ENCODE assay signal across 13 cellular contexts in the genomic region with DNA sequence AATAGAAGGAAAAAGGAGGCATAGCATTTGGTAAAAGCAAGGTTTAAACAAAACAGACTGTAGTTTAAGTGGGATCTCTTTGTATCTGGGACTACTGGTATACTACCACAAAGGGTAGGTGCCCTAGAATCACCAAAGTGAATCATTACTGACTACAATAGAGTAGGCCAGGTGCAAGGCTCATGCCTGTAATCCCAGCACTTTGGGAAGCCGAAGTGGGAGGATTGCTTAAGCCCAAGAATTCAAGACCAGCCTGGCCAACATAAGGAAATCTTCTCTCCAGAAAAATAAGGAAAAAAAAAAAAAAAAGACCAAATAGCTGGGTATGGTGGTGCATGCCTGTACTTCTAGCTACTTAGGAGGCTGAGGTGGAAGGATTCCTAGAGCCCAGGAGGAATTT.
A peak's percentile ranks its signal among the peaks of the same experiment; 100 is the strongest.
DNase-seq lines count a peak whose midpoint lies in the region; ATAC-seq and TF ChIP-seq lines count a peak whose summit lies in the region.
"Had no signal": no experiment of that assay in that cellular context is flagged by ENCODE, and none has a peak within 500 bp of the region (broad histone marks: within the 10 kb centered on the region; RNA-seq: fewer than 3 reads in every experiment).

No MANE protein-coding gene starts in this region.

- no peaks in the 10 kb centered on the region for H3K27me3 ChIP-seq in left lung

- no peaks in the 10 kb centered on the region for H3K9me3 Mint-ChIP-seq in WTC11
- H3K9me3 Mint-ChIP-seq in activated T-helper 1 cell treated with anti-CD3 and anti-CD28 coated beads, Interleukin-12 subunit alpha, Interleukin-12 subunit beta, Interleukin-2, Interleukin-4 antibody, amounts not matched to agents 30 ng/mL and 10 ng/mL and 1 ng/mL, durations not matched to agents 14 hours and 24 hours and 36 hours = no peaks in the 10 kb centered on the region
- H3K9me3 Mint-ChIP-seq: T-cell had no signal

- peaks cover 13 to 81% of the 10 kb centered on the region in 2 donors for H3K4me1 ChIP-seq in left lung

- intact Hi-C loops in left lung (cut with DNase I) = no loop called here
- intact Hi-C loops in activated T-helper 1 cell treated with anti-CD3 and anti-CD28 coated beads, Interleukin-12 subunit alpha, Interleukin-12 subunit beta, Interleukin-2, Interleukin-4 antibody, amounts not matched to agents 30 ng/mL and 10 ng/mL and 1 ng/mL, durations not matched to agents 14 hours and 24 hours and 36 hours (cut with micrococcal nuclease) = no loop called here

- H3K4me3 ChIP-seq in left lung = no peak overlapping the region
- no peak overlapping the region for H3K4me3 ChIP-seq in skin epidermis

- POLR2A ChIA-PET in WTC11 (lab: Charles Lee) = interaction anchor here (0.6 kb wide), 1 partner anchor 13 kb away, joined by 3 read pairs; no protein-coding TSS in a partner anchor

- ATAC-seq in WTC11 = peak; percentile 43; the same call in 1 of the 2 replicates
- ATAC-seq in left lung = no peak
- ATAC-seq: Panc1, T-cell had no signal

- peaks cover 11% of the 10 kb centered on the region for H3K4me1 Mint-ChIP-seq in WTC11
- H3K4me1 Mint-ChIP-seq in activated T-helper 1 cell treated with anti-CD3 and anti-CD28 coated beads, Interleukin-12 subunit alpha, Interleukin-12 subunit beta, Interleukin-2, Interleukin-4 antibody, amounts not matched to agents 30 ng/mL and 10 ng/mL and 1 ng/mL, durations not matched to agents 14 hours and 24 hours and 36 hours (ENCODE audit: low read depth) = peaks cover 21% of the 10 kb centered on the region

- no peaks in the 10 kb centered on the region for H3K27me3 Mint-ChIP-seq in WTC11 (ENCODE audit: low read depth)
- no peaks in the 10 kb centered on the region for H3K27me3 Mint-ChIP-seq in activated T-helper 1 cell treated with anti-CD3 and anti-CD28 coated beads, Interleukin-12 subunit alpha, Interleukin-12 subunit beta, Interleukin-2, Interleukin-4 antibody, amounts not matched to agents 30 ng/mL and 10 ng/mL and 1 ng/mL, durations not matched to agents 14 hours and 24 hours and 36 hours (ENCODE audit: insufficient read depth)
- H3K27me3 Mint-ChIP-seq: T-cell had no signal

- no peaks in the 10 kb centered on the region for H3K36me3 Mint-ChIP-seq in WTC11
- peaks cover 24% of the 10 kb centered on the region for H3K36me3 Mint-ChIP-seq in activated T-helper 1 cell treated with anti-CD3 and anti-CD28 coated beads, Interleukin-12 subunit alpha, Interleukin-12 subunit beta, Interleukin-2, Interleukin-4 antibody, amounts not matched to agents 30 ng/mL and 10 ng/mL and 1 ng/mL, durations not matched to agents 14 hours and 24 hours and 36 hours (ENCODE audit: low read depth)

- H3K4me3 Mint-ChIP-seq in WTC11 = no peak overlapping the region
- H3K4me3 Mint-ChIP-seq in activated T-helper 1 cell treated with anti-CD3 and anti-CD28 coated beads, Interleukin-12 subunit alpha, Interleukin-12 subunit beta, Interleukin-2, Interleukin-4 antibody, amounts not matched to agents 30 ng/mL and 10 ng/mL and 1 ng/mL, durations not matched to agents 14 hours and 24 hours and 36 hours = no peak overlapping the region
- H3K4me3 Mint-ChIP-seq: T-cell had no signal

- no peaks in the 10 kb centered on the region for H3K9me3 ChIP-seq in left lung

- peak overlapping the region; percentile 68 to 87 for H3K27ac ChIP-seq in left lung
- peak overlapping the region in 13 of 21 experiments; percentile 2 to 79 (median 54) for H3K27ac ChIP-seq in skin epidermis

- H3K36me3 ChIP-seq in left lung = peaks cover 0 to 45% of the 10 kb centered on the region in 2 donors

- DNase-seq in ELF-1 (ENCODE audit: low read depth, low spot score) = peak; percentile 13
- no peak for DNase-seq in WTC11 (ENCODE audit: low spot score)
- DNase-seq in left lung = no peak
- DNase-seq in stimulated activated naive CD4-positive, alpha-beta T cell treated with Interleukin-2 at 50 U/mL for 16 hours (lab: John Stamatoyannopoulos, UW) = no peak
- no peak for DNase-seq in activated T-helper 1 cell treated with anti-CD3 and anti-CD28 coated beads, Interleukin-12 subunit alpha, Interleukin-12 subunit beta, Interleukin-2, Interleukin-4 antibody, amounts not matched to agents 30 ng/mL and 10 ng/mL and 1 ng/mL, durations not matched to agents 14 hours and 24 hours and 36 hours (ENCODE audit: low spot score)
- no peak for DNase-seq in DMS153 treated with DMSO at 0.1 percent for 48 hours (lab: John Stamatoyannopoulos, UW; ENCODE audit: unreplicated experiment)
- DNase-seq: C1 segment of cervical spinal cord, kidney, NCI-H1417 treated with DMSO at 0.1 percent for 48 hours, nucleus accumbens, T-cell had no signal

- no peak for TF ChIP-seq CTCF in WTC11 (IDR thresholded peaks at IDR 0.05)
- TF ChIP-seq CTCF in left lung (IDR thresholded peaks at IDR 0.05) = no peak

- CTCF ChIA-PET in WTC11 (lab: Charles Lee) = interaction anchor here (0.6 to 2.8 kb wide), 3 partner anchors 39 to 139 kb away, joined by 3 to 12 read pairs (median 4); no protein-coding TSS in a partner anchor

- no peak overlapping the region for H3K27ac Mint-ChIP-seq in WTC11
- no peak overlapping the region for H3K27ac Mint-ChIP-seq in activated T-helper 1 cell treated with anti-CD3 and anti-CD28 coated beads, Interleukin-12 subunit alpha, Interleukin-12 subunit beta, Interleukin-2, Interleukin-4 antibody, amounts not matched to agents 30 ng/mL and 10 ng/mL and 1 ng/mL, durations not matched to agents 14 hours and 24 hours and 36 hours

TF ChIP-seq in WTC11, 78 proteins besides CTCF, POLR2A, EP300 and RAD21:
- no peak for TF ChIP-seq ZNF263 (CRISPR knock-in tag; IDR thresholded peaks at IDR 0.05; ENCODE audit: low read depth)
- TF ChIP-seq SP1 (CRISPR knock-in tag; conservative IDR thresholded peaks at IDR 0.05) = no peak
- no peak for TF ChIP-seq ZNF396 (CRISPR knock-in tag; IDR thresholded peaks at IDR 0.05; ENCODE audit: borderline replicate concordance)
- no peak for TF ChIP-seq MXD4 (CRISPR knock-in tag; IDR thresholded peaks at IDR 0.05; ENCODE audit: borderline replicate concordance)
- no peak for TF ChIP-seq USF1 (CRISPR knock-in tag; IDR thresholded peaks at IDR 0.05)
- TF ChIP-seq, protein P1, sequence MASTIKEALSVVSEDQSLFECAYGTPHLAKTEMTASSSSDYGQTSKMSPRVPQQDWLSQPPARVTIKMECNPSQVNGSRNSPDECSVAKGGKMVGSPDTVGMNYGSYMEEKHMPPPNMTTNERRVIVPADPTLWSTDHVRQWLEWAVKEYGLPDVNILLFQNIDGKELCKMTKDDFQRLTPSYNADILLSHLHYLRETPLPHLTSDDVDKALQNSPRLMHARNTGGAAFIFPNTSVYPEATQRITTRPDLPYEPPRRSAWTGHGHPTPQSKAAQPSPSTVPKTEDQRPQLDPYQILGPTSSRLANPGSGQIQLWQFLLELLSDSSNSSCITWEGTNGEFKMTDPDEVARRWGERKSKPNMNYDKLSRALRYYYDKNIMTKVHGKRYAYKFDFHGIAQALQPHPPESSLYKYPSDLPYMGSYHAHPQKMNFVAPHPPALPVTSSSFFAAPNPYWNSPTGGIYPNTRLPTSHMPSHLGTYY (CRISPR knock-in tag; IDR thresholded peaks at IDR 0.05) = no peak
